Comparison of ENCODE assay signal across 25 cellular contexts in the genomic region with DNA sequence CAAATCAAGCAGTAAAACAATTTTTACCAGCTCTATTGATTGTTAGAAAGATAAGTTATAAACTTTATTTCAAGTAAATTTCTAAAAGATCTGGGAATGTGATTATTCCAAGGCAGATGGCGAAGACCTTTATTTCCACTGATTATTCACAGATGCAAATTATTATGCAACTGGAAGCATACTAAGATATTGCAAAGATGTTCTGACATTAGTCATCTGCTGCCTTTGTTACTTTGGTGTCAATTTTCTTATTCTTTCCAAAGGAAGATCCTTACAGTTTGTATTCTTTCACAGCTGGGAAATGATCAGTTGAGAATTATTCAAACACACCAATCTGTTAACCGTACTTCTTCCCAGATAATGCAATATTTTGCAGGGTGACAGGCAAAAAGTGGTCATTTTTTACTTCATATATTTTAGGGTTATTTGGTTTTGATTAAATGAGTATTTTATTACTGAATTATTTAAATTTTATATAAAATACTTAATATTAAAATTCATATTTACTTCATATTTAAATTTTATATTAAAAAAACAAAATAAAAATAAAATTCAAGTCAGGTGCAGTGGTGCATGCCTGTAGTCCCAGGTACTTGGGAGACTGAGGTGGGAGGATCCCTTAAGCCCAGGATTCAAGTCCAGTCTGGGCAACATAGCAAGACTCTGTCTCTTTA.
A peak's percentile ranks its signal among the peaks of the same experiment; 100 is the strongest.
DNase-seq lines count a peak whose midpoint lies in the region; ATAC-seq and TF ChIP-seq lines count a peak whose summit lies in the region.
"Had no signal": no experiment of that assay in that cellular context is flagged by ENCODE, and none has a peak within 500 bp of the region (broad histone marks: within the 10 kb centered on the region; RNA-seq: fewer than 3 reads in every experiment).

No MANE protein-coding gene starts in this region.

- H3K27ac ChIP-seq in lower lobe of right lung = no peak overlapping the region
- H3K27ac ChIP-seq: HL-60, tibial nerve had no signal

- DNase-seq in AG09309 (ENCODE audit: low read depth) = peak; percentile 23
- DNase-seq in HS-5 (ENCODE audit: low read depth) = peak; percentile 42
- DNase-seq in epithelial cell of esophagus (ENCODE audit: low read depth) = peak; percentile 31
- DNase-seq in sciatic nerve (ENCODE audit: low spot score) = no peak
- DNase-seq in HPDE6-E6E7 (ENCODE audit: extremely low spot score) = no peak
- DNase-seq in lower lobe of right lung = no peak
- no peak for DNase-seq in cortex of kidney (lab: John Stamatoyannopoulos, UW)
- DNase-seq: activated B cell treated with CpG ODN at 0.5 μM for 24 hours; activated effector memory CD4-positive, alpha-beta T cell treated with anti-CD3 and anti-CD28 coated beads, Interleukin-2, amount 50 U/mL, for 16 hours; activated naive CD8-positive, alpha-beta T cell treated with anti-CD3 and anti-CD28 coated beads, Interleukin-2, amount 10 ng/mL, durations not matched to agents 7 days and 5 days; activated T-cell treated with anti-CD3 and anti-CD28 coated beads, Interleukin-2, amount 50 U/mL, for 24 hours; CD4-positive, alpha-beta T cell; effector memory CD8-positive, alpha-beta T cell; erythroblast; heart right ventricle; Kasumi-1; midbrain; naive B cell; OCI-M1; right cardiac atrium; stimulated activated CD8-positive, alpha-beta memory T cell treated with anti-CD3 and anti-CD28 coated beads, Interleukin-4, amount 100 ng/mL, for 48 hours; stimulated activated naive CD8-positive, alpha-beta T cell treated with anti-CD3 and anti-CD28 coated beads, Interleukin-15, amount 100 ng/mL, for 72 hours; T-cell had no signal

- H3K4me3 ChIP-seq in AG09309 (ENCODE audit: control insufficient read depth, low read depth, low read length) (no peak overlapping the region), epithelial cell of esophagus (ENCODE audit: low read length) (no peak overlapping the region), lower lobe of right lung (no peak overlapping the region)
- H3K4me3 ChIP-seq: heart right ventricle, tibial nerve had no signal

- no peaks in the 10 kb centered on the region for H3K36me3 ChIP-seq in lower lobe of right lung
- H3K36me3 ChIP-seq: heart right ventricle, tibial nerve had no signal

- ATAC-seq in sciatic nerve = peak; percentile 67
- ATAC-seq in lower lobe of right lung = no peak
- ATAC-seq: effector memory CD8-positive, alpha-beta T cell; heart right ventricle; right cardiac atrium; stimulated activated naive CD8-positive, alpha-beta T cell treated with anti-CD3 and anti-CD28 coated beads, Interleukin-15, amount 100 ng/mL, for 72 hours; T-cell had no signal

- intact Hi-C loops in sciatic nerve (cut with DNase I) = no loop called here
- intact Hi-C loops in lower lobe of right lung (cut with DNase I) = no loop called here

- no peaks in the 10 kb centered on the region for H3K4me1 ChIP-seq in lower lobe of right lung
- H3K4me1 ChIP-seq: heart right ventricle, tibial nerve had no signal

- H3K9me3 ChIP-seq in lower lobe of right lung = peaks cover 5% of the 10 kb centered on the region

- TF ChIP-seq CTCF in AG09309 (IDR thresholded peaks at IDR 0.05; ENCODE audit: control insufficient read depth, insufficient read depth, low read depth, low read length, missing control alignments) (no peak), epithelial cell of esophagus (IDR thresholded peaks at IDR 0.05; ENCODE audit: insufficient read depth, low read depth, low read length, missing control alignments) (no peak), lower lobe of right lung (IDR thresholded peaks at IDR 0.05) (no peak)

- no peaks in the 10 kb centered on the region for H3K27me3 ChIP-seq in lower lobe of right lung (ENCODE audit: low read depth)
- H3K27me3 ChIP-seq: heart right ventricle, tibial nerve had no signal

Comparison
In these comparisons a context has a peak if more than half of its experiments do, and no peak if none do; other contexts are left out.
1. DNase-seq: peak in AG09309 (single experiment), HS-5 (single experiment) and epithelial cell of esophagus (single experiment); none in sciatic nerve (single experiment), HPDE6-E6E7 (single experiment), lower lobe of right lung (single experiment) and cortex of kidney (single experiment).